Comparison of ENCODE assay signal across 1 cellular context in genomic region chr12:132955094-132955932, GRCh38.
A peak's percentile ranks its signal among the peaks of the same experiment; 100 is the strongest.
TF ChIP-seq lines count a peak whose summit lies in the region.

No MANE protein-coding gene starts in this region.

TF ChIP-seq in HepG2, 621 proteins besides CTCF, POLR2A, EP300 and RAD21 (continued from another document and continues in another):
- TF ChIP-seq ZNF318 (CRISPR knock-in tag; IDR thresholded peaks at IDR 0.05) (no peak), FOXA3 (CRISPR knock-in tag; IDR thresholded peaks at IDR 0.05) (no peak), HES4 (CRISPR knock-in tag; IDR thresholded peaks at IDR 0.05; ENCODE audit: borderline replicate concordance) (no peak), AHDC1 (CRISPR knock-in tag; IDR thresholded peaks at IDR 0.05; ENCODE audit: borderline replicate concordance) (peak; percentile 36; the same call in 1 of the 2 replicates), ZNF678 (CRISPR knock-in tag; IDR thresholded peaks at IDR 0.05) (no peak), FIP1L1 (IDR thresholded peaks at IDR 0.05; ENCODE audit: borderline replicate concordance, insufficient read depth, low read depth, low read length) (no peak), TCF7L2 (IDR thresholded peaks at IDR 0.05; ENCODE audit: low read depth, low read length) (no peak), ZNF326 (CRISPR knock-in tag; IDR thresholded peaks at IDR 0.05; ENCODE audit: borderline replicate concordance) (no peak), KLF9 (CRISPR knock-in tag; IDR thresholded peaks at IDR 0.05; ENCODE audit: low read depth) (no peak), ZNF343 (CRISPR knock-in tag; IDR thresholded peaks at IDR 0.05) (no peak), ZNF709 (CRISPR knock-in tag; IDR thresholded peaks at IDR 0.05) (no peak), ZNF333 (CRISPR knock-in tag; IDR thresholded peaks at IDR 0.05; ENCODE audit: borderline replicate concordance) (no peak), ZNF724P (CRISPR knock-in tag; IDR thresholded peaks at IDR 0.05; ENCODE audit: borderline replicate concordance) (no peak), ZNF350 (CRISPR knock-in tag; IDR thresholded peaks at IDR 0.05; ENCODE audit: borderline replicate concordance, low read depth) (peak; percentile 62; the same call in 1 of the 2 replicates), ZBTB8A (CRISPR knock-in tag; IDR thresholded peaks at IDR 0.05; ENCODE audit: borderline replicate concordance, low read depth) (no peak), ZNF782 (CRISPR knock-in tag; IDR thresholded peaks at IDR 0.05; ENCODE audit: borderline replicate concordance) (no peak), MBD4 (IDR thresholded peaks at IDR 0.05; ENCODE audit: borderline replicate concordance, low read length) (no peak), SIX4 (CRISPR knock-in tag; IDR thresholded peaks at IDR 0.05) (no peak), TERF1 (CRISPR knock-in tag; IDR thresholded peaks at IDR 0.05) (no peak), IRF1 (CRISPR knock-in tag; IDR thresholded peaks at IDR 0.05; ENCODE audit: low read depth) (no peak), ZMYM3 (CRISPR knock-in tag; IDR thresholded peaks at IDR 0.05) (no peak), KDM6A (CRISPR knock-in tag; IDR thresholded peaks at IDR 0.05; ENCODE audit: low read depth) (no peak), ZNF264 (CRISPR knock-in tag; IDR thresholded peaks at IDR 0.05) (no peak), YEATS4 (CRISPR knock-in tag; IDR thresholded peaks at IDR 0.05; ENCODE audit: borderline replicate concordance) (peak; percentile 43; the same call in 1 of the 2 replicates), ZMAT3 (CRISPR knock-in tag; conservative IDR thresholded peaks at IDR 0.05) (no peak), ZNF253 (CRISPR knock-in tag; IDR thresholded peaks at IDR 0.05; ENCODE audit: borderline replicate concordance) (no peak), TAF1 (CRISPR knock-in tag; IDR thresholded peaks at IDR 0.05) (no peak; the same call in 1 of the 2 replicates), ZNF609 (CRISPR knock-in tag; IDR thresholded peaks at IDR 0.05; ENCODE audit: borderline replicate concordance) (no peak), TCF7 (IDR thresholded peaks at IDR 0.05; ENCODE audit: low read depth) (no peak), U2AF2 (IDR thresholded peaks at IDR 0.05; ENCODE audit: low read depth, low read length) (no peak), GLI4 (CRISPR knock-in tag; IDR thresholded peaks at IDR 0.05; ENCODE audit: borderline replicate concordance) (peak; percentile 62; the same call in 1 of the 2 replicates), GPN1 (CRISPR knock-in tag; IDR thresholded peaks at IDR 0.05; ENCODE audit: borderline replicate concordance) (no peak), ZNF430 (CRISPR knock-in tag; IDR thresholded peaks at IDR 0.05) (no peak), ZNF44 (CRISPR knock-in tag; IDR thresholded peaks at IDR 0.05) (no peak), TCF12 (IDR thresholded peaks at IDR 0.05) (no peak), TCF12 (CRISPR knock-in tag; IDR thresholded peaks at IDR 0.05) (no peak), ZBTB37 (CRISPR knock-in tag; IDR thresholded peaks at IDR 0.05) (no peak), ZNF776 (CRISPR knock-in tag; IDR thresholded peaks at IDR 0.05) (no peak)
